In the genomic region with DNA sequence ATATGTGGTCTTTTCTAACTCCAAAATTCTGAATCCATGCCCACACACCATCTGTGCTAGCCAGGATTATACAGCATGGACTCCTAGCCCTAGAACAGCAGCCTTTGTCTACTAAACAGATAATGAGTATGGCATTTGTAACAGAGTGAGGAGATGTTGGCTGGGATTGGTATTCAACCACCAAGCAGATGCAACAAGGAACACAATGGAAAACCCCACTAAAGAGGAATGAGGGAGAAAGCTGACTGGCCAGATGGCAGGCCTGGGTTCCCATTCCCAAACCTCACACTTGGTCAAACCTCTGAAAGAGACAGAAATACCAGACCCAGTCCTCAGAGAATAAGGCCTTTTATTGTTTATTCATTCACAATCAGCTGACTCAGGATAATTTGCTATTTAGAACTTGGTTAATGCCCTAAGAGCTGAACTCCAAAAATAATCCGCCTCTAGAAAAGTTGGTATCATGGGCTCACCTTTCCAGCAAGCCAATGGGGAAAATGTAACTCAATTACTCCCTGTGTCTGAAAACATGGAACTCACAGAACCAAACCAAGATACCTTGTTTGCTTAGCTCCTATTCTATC, we compare ENCODE assay signal across 33 cellular contexts.
"Had no signal": no experiment of that assay in that cellular context is flagged by ENCODE, and none has a peak within 500 bp of the region (broad histone marks: within the 10 kb centered on the region; RNA-seq: fewer than 3 reads in every experiment).

No MANE protein-coding gene starts in this region.

- H3K27ac ChIP-seq: ascending aorta, breast epithelium, cardiac muscle cell, colonic mucosa, gastrocnemius medialis, heart right ventricle, WERI-Rb-1 had no signal

- ATAC-seq: activated CD4-positive, CD25-positive, alpha-beta regulatory T cell treated with anti-CD3 and anti-CD28 coated beads, Interleukin-2, amount 50 U/mL, for 24 hours; activated CD8-positive, alpha-beta T cell treated with anti-CD3 and anti-CD28 coated beads for 36 hours; activated naive CD4-positive, alpha-beta T cell treated with anti-CD3 and anti-CD28 coated beads, Interleukin-2, amount 50 U/mL, for 72 hours; esophagus mucosa; gastrocnemius medialis; heart right ventricle; T-helper 17 cell had no signal

- H3K4me1 ChIP-seq: ascending aorta, breast epithelium, colonic mucosa, gastrocnemius medialis, heart right ventricle had no signal

- H3K4me1 Mint-ChIP-seq: activated B cell treated with CpG ODN at 0.5 μM for 24 hours; activated naive CD4-positive, alpha-beta T cell treated with anti-CD3 and anti-CD28 coated beads, Interleukin-2, amount 10 ng/mL, durations not matched to agents 7 days and 5 days; activated naive CD8-positive, alpha-beta T cell treated with anti-CD3 and anti-CD28 coated beads, Interleukin-2, amount 10 ng/mL, durations not matched to agents 7 days and 5 days; T-helper 17 cell had no signal

- FAIRE-seq: endometrium, endothelial cell of umbilical vein had no signal

- H3K36me3 Mint-ChIP-seq: activated naive CD4-positive, alpha-beta T cell treated with anti-CD3 and anti-CD28 coated beads, Interleukin-2, amount 10 ng/mL, durations not matched to agents 7 days and 5 days; activated naive CD4-positive, alpha-beta T cell treated with anti-CD3 and anti-CD28 coated beads, Interleukin-2, amount 50 U/mL, for 72 hours; activated naive CD8-positive, alpha-beta T cell treated with anti-CD3 and anti-CD28 coated beads, Interleukin-2, amount 10 ng/mL, durations not matched to agents 7 days and 5 days; brain had no signal

- H3K36me3 ChIP-seq: ascending aorta, breast epithelium, cardiac muscle cell, colonic mucosa, gastrocnemius medialis, heart right ventricle, WERI-Rb-1 had no signal

- H3K27ac Mint-ChIP-seq: activated B cell treated with CpG ODN at 0.5 μM for 24 hours; activated CD8-positive, alpha-beta T cell treated with anti-CD3 and anti-CD28 coated beads for 36 hours; activated naive CD4-positive, alpha-beta T cell treated with anti-CD3 and anti-CD28 coated beads, Interleukin-2, amount 10 ng/mL, durations not matched to agents 7 days and 5 days; activated naive CD4-positive, alpha-beta T cell treated with anti-CD3 and anti-CD28 coated beads, Interleukin-2, amount 50 U/mL, for 72 hours; activated naive CD8-positive, alpha-beta T cell treated with anti-CD3 and anti-CD28 coated beads, Interleukin-2, amount 10 ng/mL, durations not matched to agents 7 days and 5 days; T-helper 17 cell; T-helper 2 cell treated with Interferon-gamma antibody and Interleukin-4, amounts not matched to agents 5 μg/mL and 100 μg/mL, for 36 hours had no signal

- DNase-seq: activated B cell treated with CpG ODN at 0.5 μM for 24 hours; activated CD4-positive, alpha-beta T cell treated with anti-CD3 and anti-CD28 coated beads for 48 hours; activated CD4-positive, alpha-beta T cell treated with anti-CD3 and anti-CD28 coated beads, Interleukin-2, amount 50 U/mL, for 1 hour; activated CD4-positive, alpha-beta T cell treated with anti-CD3 and anti-CD28 coated beads, Interleukin-2, amount 50 U/mL, for 48 hours; activated CD8-positive, alpha-beta memory T cell treated with anti-CD3 and anti-CD28 coated beads for 24 hours; activated CD8-positive, alpha-beta T cell treated with anti-CD3 and anti-CD28 coated beads for 36 hours; activated gamma-delta T cell; activated naive CD4-positive, alpha-beta T cell; activated naive CD4-positive, alpha-beta T cell treated with anti-CD3 and anti-CD28 coated beads, Interleukin-2, amount 10 ng/mL, durations not matched to agents 7 days and 5 days; activated naive CD8-positive, alpha-beta T cell treated with anti-CD3 and anti-CD28 coated beads, Interleukin-2, amount 10 ng/mL, durations not matched to agents 7 days and 5 days; activated T-cell treated with anti-CD3 and anti-CD28 coated beads, Interleukin-2, amount 50 U/mL, for 1 hour; activated T-cell treated with anti-CD3 and anti-CD28 coated beads, Interleukin-2, amount 50 U/mL, for 48 hours; central memory CD4-positive, alpha-beta T cell; cerebellar nuclear complex; colonic mucosa; effector CD8-positive, alpha-beta T cell; foreskin fibroblast; gastrocnemius medialis; heart right ventricle; T-helper 1 cell; T-helper 17 cell; T1000; WERI-Rb-1 had no signal

- H3K27me3 Mint-ChIP-seq: activated B cell treated with CpG ODN at 0.5 μM for 24 hours; activated CD8-positive, alpha-beta T cell treated with anti-CD3 and anti-CD28 coated beads for 36 hours; activated naive CD4-positive, alpha-beta T cell treated with anti-CD3 and anti-CD28 coated beads, Interleukin-2, amount 10 ng/mL, durations not matched to agents 7 days and 5 days; activated naive CD8-positive, alpha-beta T cell treated with anti-CD3 and anti-CD28 coated beads, Interleukin-2, amount 10 ng/mL, durations not matched to agents 7 days and 5 days; brain; T-helper 17 cell had no signal

- H3K9me3 ChIP-seq: ascending aorta, breast epithelium, colonic mucosa, gastrocnemius medialis had no signal

- H3K4me3 ChIP-seq: ascending aorta, breast epithelium, cardiac muscle cell, colonic mucosa, gastrocnemius medialis, heart right ventricle had no signal

- H3K4me3 Mint-ChIP-seq: activated B cell treated with CpG ODN at 0.5 μM for 24 hours; activated CD8-positive, alpha-beta T cell treated with anti-CD3 and anti-CD28 coated beads for 36 hours; activated naive CD4-positive, alpha-beta T cell treated with anti-CD3 and anti-CD28 coated beads, Interleukin-2, amount 10 ng/mL, durations not matched to agents 7 days and 5 days; activated naive CD8-positive, alpha-beta T cell treated with anti-CD3 and anti-CD28 coated beads, Interleukin-2, amount 10 ng/mL, durations not matched to agents 7 days and 5 days; brain; T-helper 17 cell; T-helper 2 cell treated with Interferon-gamma antibody and Interleukin-4, amounts not matched to agents 5 μg/mL and 100 μg/mL, for 36 hours had no signal

- H3K27me3 ChIP-seq: ascending aorta, breast epithelium, cardiac muscle cell, colonic mucosa, gastrocnemius medialis, heart right ventricle had no signal
